Comparison of ENCODE assay signal across 10 cellular contexts in genomic region chr1:45490121-45490622, GRCh38. TPM values are rescaled to one million over a fixed set of nuclear protein-coding genes. Genes with fewer than 3 reads are reported as not detected.
DNase-seq lines count a peak whose midpoint lies in the region.
"Had no signal": no experiment of that assay in that cellular context is flagged by ENCODE, and none has a peak within 500 bp of the region (broad histone marks: within the 10 kb centered on the region; RNA-seq: fewer than 3 reads in every experiment).

No MANE protein-coding gene starts in this region.

- H3K27me3 Mint-ChIP-seq in activated CD4-positive, alpha-beta memory T cell treated with anti-CD3 and anti-CD28 coated beads, Interleukin-2, amount 10 ng/mL, durations not matched to agents 7 days and 5 days = peaks cover 7% of the 10 kb centered on the region
- H3K27me3 Mint-ChIP-seq: stimulated activated naive CD8-positive, alpha-beta T cell treated with anti-CD3 and anti-CD28 coated beads, Interleukin-15, Interleukin-2, amounts not matched to agents 100 ng/mL and 50 ng/mL, for 24 hours had no signal

- H3K27ac Mint-ChIP-seq in activated CD4-positive, alpha-beta memory T cell treated with anti-CD3 and anti-CD28 coated beads, Interleukin-2, amount 10 ng/mL, durations not matched to agents 7 days and 5 days = no peak overlapping the region
- H3K27ac Mint-ChIP-seq: stimulated activated naive CD8-positive, alpha-beta T cell treated with anti-CD3 and anti-CD28 coated beads, Interleukin-15, Interleukin-2, amounts not matched to agents 100 ng/mL and 50 ng/mL, for 24 hours had no signal

- H3K4me1 ChIP-seq in thymus (ENCODE audit: control insufficient read depth, insufficient read depth, low read length) = peaks cover 5% of the 10 kb centered on the region

- H3K4me3 ChIP-seq in thymus (ENCODE audit: low read length) = peak overlapping the region; percentile 69

- H3K4me1 Mint-ChIP-seq in activated CD4-positive, alpha-beta memory T cell treated with anti-CD3 and anti-CD28 coated beads, Interleukin-2, amount 10 ng/mL, durations not matched to agents 7 days and 5 days = peaks cover 7% of the 10 kb centered on the region

- no peaks in the 10 kb centered on the region for H3K27me3 ChIP-seq in thymus (ENCODE audit: control insufficient read depth, insufficient read depth)

- no peaks in the 10 kb centered on the region for H3K9me3 Mint-ChIP-seq in activated CD4-positive, alpha-beta memory T cell treated with anti-CD3 and anti-CD28 coated beads, Interleukin-2, amount 10 ng/mL, durations not matched to agents 7 days and 5 days
- H3K9me3 Mint-ChIP-seq: IgD-negative memory B cell; stimulated activated naive CD8-positive, alpha-beta T cell treated with anti-CD3 and anti-CD28 coated beads, Interleukin-15, Interleukin-2, amounts not matched to agents 100 ng/mL and 50 ng/mL, for 24 hours had no signal

- no peaks in the 10 kb centered on the region for H3K9me3 ChIP-seq in thymus (ENCODE audit: control insufficient read depth)

- no peak overlapping the region for H3K4me3 Mint-ChIP-seq in activated CD4-positive, alpha-beta memory T cell treated with anti-CD3 and anti-CD28 coated beads, Interleukin-2, amount 10 ng/mL, durations not matched to agents 7 days and 5 days
- H3K4me3 Mint-ChIP-seq: IgD-negative memory B cell; stimulated activated naive CD8-positive, alpha-beta T cell treated with anti-CD3 and anti-CD28 coated beads, Interleukin-15, Interleukin-2, amounts not matched to agents 100 ng/mL and 50 ng/mL, for 24 hours had no signal

- POLR2A ChIA-PET in activated CD4-positive, alpha-beta memory T cell treated with anti-CD3 and anti-CD28 coated beads, Interleukin-2, amount 10 ng/mL, durations not matched to agents 7 days and 5 days (lab: Charles Lee) = interaction anchor here (0.7 to 7.0 kb wide), 12 partner anchors 10 to 769 kb away, joined by 3 to 71 read pairs (median 4); partner anchors contain the start of genes AKR1A1, CCDC163, MMACHC and MUTYH

- H3K36me3 Mint-ChIP-seq in activated CD4-positive, alpha-beta memory T cell treated with anti-CD3 and anti-CD28 coated beads, Interleukin-2, amount 10 ng/mL, durations not matched to agents 7 days and 5 days (ENCODE audit: low read depth) = peaks cover 3% of the 10 kb centered on the region
- H3K36me3 Mint-ChIP-seq: IgD-negative memory B cell had no signal

- WGBS in thymus = 2% methylated on average over 17 of the region's 17 CpGs

- CTCF ChIA-PET in activated CD4-positive, alpha-beta memory T cell treated with anti-CD3 and anti-CD28 coated beads, Interleukin-2, amount 10 ng/mL, durations not matched to agents 7 days and 5 days (lab: Charles Lee) = interaction anchor here (1.5 to 7.2 kb wide), 6 partner anchors 9 to 475 kb away, joined by 3 to 140 read pairs (median 42); partner anchors contain the start of genes CCDC163, HECTD3, MMACHC and MUTYH

- DNase-seq in DMS 273 (lab: John Stamatoyannopoulos, UW; ENCODE audit: unreplicated experiment) = peak; percentile 54
- no peak for DNase-seq in DMS 273 treated with DMSO at 0.1 percent for 48 hours (lab: John Stamatoyannopoulos, UW)
- peak; percentile 57 for DNase-seq in astrocyte of the hippocampus (ENCODE audit: low read depth, low spot score)
- peak; percentile 62 for DNase-seq in islet precursor cell
- no peak for DNase-seq in ecto neural progenitor cell (ENCODE audit: low spot score)
- no peak for DNase-seq in T-helper 2 cell
- no peak for DNase-seq in activated CD4-positive, alpha-beta memory T cell treated with anti-CD3 and anti-CD28 coated beads, Interleukin-2, amount 10 ng/mL, durations not matched to agents 7 days and 5 days

- peaks cover 5% of the 10 kb centered on the region for H3K36me3 ChIP-seq in thymus (ENCODE audit: control insufficient read depth, insufficient read depth)

- no peak overlapping the region for H3K27ac ChIP-seq in thymus (ENCODE audit: low read depth)

RNA-seq across cellular contexts. Expression of gene TESK2, which starts 0.8 kb away (rescaled TPM):
- polyA plus RNA-seq in thymus = 6.6 TPM
- 1 to 10 TPM; 3.7 to 4.3 TPM for total RNA-seq in activated CD4-positive, alpha-beta memory T cell treated with anti-CD3 and anti-CD28 coated beads, Interleukin-2, amount 10 ng/mL, durations not matched to agents 7 days and 5 days

RNA-seq across cellular contexts. Expression of gene CCDC163, which starts 9.7 kb away (rescaled TPM):
- 6.3 TPM for polyA plus RNA-seq in thymus
- total RNA-seq in activated CD4-positive, alpha-beta memory T cell treated with anti-CD3 and anti-CD28 coated beads, Interleukin-2, amount 10 ng/mL, durations not matched to agents 7 days and 5 days = 1 to 10 TPM; 6.7 to 6.8 TPM

RNA-seq across cellular contexts. Expression of gene MMACHC, which starts 9.9 kb away (rescaled TPM):
- polyA plus RNA-seq in thymus = 1.5 TPM
- total RNA-seq in activated CD4-positive, alpha-beta memory T cell treated with anti-CD3 and anti-CD28 coated beads, Interleukin-2, amount 10 ng/mL, durations not matched to agents 7 days and 5 days = 1 to 10 TPM; 4.0 to 4.4 TPM

RNA-seq across cellular contexts. Expression of gene PRDX1, which starts 31.5 kb away (rescaled TPM):
- polyA plus RNA-seq in thymus = 389 TPM
- total RNA-seq in activated CD4-positive, alpha-beta memory T cell treated with anti-CD3 and anti-CD28 coated beads, Interleukin-2, amount 10 ng/mL, durations not matched to agents 7 days and 5 days = 100 to 1,000 TPM; 296 to 309 TPM

Comparison
In these comparisons a context has a peak if more than half of its experiments do, and no peak if none do; other contexts are left out.
1. DNase-seq: peak in DMS 273 (single experiment), astrocyte of the hippocampus (single experiment) and islet precursor cell (single experiment); none in DMS 273 treated with DMSO at 0.1 percent for 48 hours (single experiment), ecto neural progenitor cell (single experiment), T-helper 2 cell (0 of 5) and activated CD4-positive, alpha-beta memory T cell treated with anti-CD3 and anti-CD28 coated beads, Interleukin-2, amount 10 ng/mL, durations not matched to agents 7 days and 5 days (single experiment).